8 cellular contexts compared by ENCODE assay signal in the genomic region with DNA sequence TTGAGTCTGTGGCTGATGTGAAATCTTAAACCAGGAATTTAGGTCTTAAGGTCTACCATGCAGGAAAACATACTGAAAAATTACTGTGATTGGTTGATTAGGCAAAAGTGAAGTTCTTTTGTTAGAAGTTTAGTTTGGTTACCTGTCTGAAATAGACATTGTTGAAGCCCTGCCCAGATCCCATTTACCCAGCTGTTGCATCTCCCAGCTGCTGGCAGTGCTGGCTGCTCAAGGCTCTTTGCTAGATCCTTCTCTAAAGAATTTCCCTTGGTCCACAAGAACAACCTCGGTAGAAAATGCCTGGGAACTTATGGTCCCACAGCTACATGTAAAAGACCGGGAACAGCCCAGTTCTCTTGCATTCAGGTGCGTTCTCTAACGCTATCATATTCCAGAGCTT.
"Had no signal": no experiment of that assay in that cellular context is flagged by ENCODE, and none has a peak within 500 bp of the region (broad histone marks: within the 10 kb centered on the region; RNA-seq: fewer than 3 reads in every experiment).

No MANE protein-coding gene starts in this region.

- H3K4me1 ChIP-seq: HAP-1 had no signal

- DNase-seq: GM23248, GOT3, H7, HFFc6 had no signal

- ATAC-seq: HCT116, HepG2 had no signal

- H3K27ac ChIP-seq: GM23248, HL-60 had no signal

- H3K9me3 ChIP-seq: HAP-1 had no signal

- H3K4me3 ChIP-seq: GM23248, HAP-1 had no signal

- H3K36me3 ChIP-seq: HAP-1 had no signal
